18 cellular contexts compared by ENCODE assay signal in genomic region chr13:106558527-106558926, GRCh38.
"Had no signal": no experiment of that assay in that cellular context is flagged by ENCODE, and none has a peak within 500 bp of the region (broad histone marks: within the 10 kb centered on the region; RNA-seq: fewer than 3 reads in every experiment).

No MANE protein-coding gene starts in this region.

- H3K27me3 Mint-ChIP-seq: activated CD4-positive, alpha-beta T cell treated with anti-CD3 and anti-CD28 coated beads, Interleukin-2, amount 10 ng/mL, durations not matched to agents 24 days and 14 days; naive thymus-derived CD4-positive, alpha-beta T cell; T-cell had no signal

- H3K4me3 Mint-ChIP-seq: activated CD4-positive, alpha-beta T cell treated with anti-CD3 and anti-CD28 coated beads, Interleukin-2, amount 10 ng/mL, durations not matched to agents 24 days and 14 days; naive thymus-derived CD4-positive, alpha-beta T cell; T-cell had no signal

- H3K4me3 ChIP-seq: coronary artery, lung, prostate gland, stomach, thoracic aorta had no signal

- ATAC-seq: naive thymus-derived CD4-positive, alpha-beta T cell; T-cell had no signal

- H3K27me3 ChIP-seq: stomach had no signal

- H3K27ac ChIP-seq: thoracic aorta, WERI-Rb-1 had no signal

- H3K4me1 ChIP-seq: prostate gland had no signal

- FAIRE-seq: frontal cortex, kidney, urothelium cell line had no signal

- H3K9me3 ChIP-seq: prostate gland, stomach, thoracic aorta had no signal

- H3K9me3 Mint-ChIP-seq: activated CD4-positive, alpha-beta T cell treated with anti-CD3 and anti-CD28 coated beads, Interleukin-2, amount 10 ng/mL, durations not matched to agents 24 days and 14 days; T-cell had no signal

- DNase-seq: activated CD4-positive, alpha-beta T cell treated with anti-CD3 and anti-CD28 coated beads, Interleukin-2, amount 10 ng/mL, durations not matched to agents 24 days and 14 days; activated T-cell treated with anti-CD3 and anti-CD28 coated beads, Interleukin-2, amount 50 U/mL, for 48 hours; caudate nucleus; effector CD4-positive, alpha-beta T cell; kidney; naive thymus-derived CD4-positive, alpha-beta T cell; nucleus accumbens; stimulated activated CD4-positive, alpha-beta T cell treated with anti-CD3 and anti-CD28 coated beads, Interleukin-2, amount 100 ng/mL, for 48 hours; stimulated activated CD8-positive, alpha-beta memory T cell treated with anti-CD3 and anti-CD28 coated beads, Interleukin-4, amount 100 ng/mL, for 48 hours; stomach; T-cell; WERI-Rb-1 had no signal

- H3K27ac Mint-ChIP-seq: activated CD4-positive, alpha-beta T cell treated with anti-CD3 and anti-CD28 coated beads, Interleukin-2, amount 10 ng/mL, durations not matched to agents 24 days and 14 days had no signal
